In genomic region chr19:29092712-29093552, GRCh38 we compare ENCODE assay signal across 26 cellular contexts.
"Had no signal": no experiment of that assay in that cellular context is flagged by ENCODE, and none has a peak within 500 bp of the region (broad histone marks: within the 10 kb centered on the region; RNA-seq: fewer than 3 reads in every experiment).

No MANE protein-coding gene starts in this region.

- H3K27me3 ChIP-seq: foreskin keratinocyte, right atrium auricular region, spleen, upper lobe of left lung had no signal

- FAIRE-seq: islet of Langerhans, TTC549 had no signal

- H3K4me1 ChIP-seq: foreskin keratinocyte, left ventricle myocardium inferior, right atrium auricular region, spleen, upper lobe of left lung had no signal

- H3K9me3 ChIP-seq: left ventricle myocardium inferior, right atrium auricular region, upper lobe of left lung had no signal

- ATAC-seq: activated CD4-positive, CD25-positive, alpha-beta regulatory T cell treated with anti-CD3 and anti-CD28 coated beads, Interleukin-2, amount 50 U/mL, for 24 hours; activated T-cell treated with anti-CD3 and anti-CD28 coated beads, Interleukin-2, amount 50 U/mL, for 4 hours; activated T-helper 17 cell treated with anti-CD3 and anti-CD28 coated beads, Interleukin-2, amount 50 U/mL, for 72 hours; effector memory CD8-positive, alpha-beta T cell; foreskin keratinocyte had no signal

- DNase-seq: activated CD4-positive, alpha-beta memory T cell treated with anti-CD3 and anti-CD28 coated beads, Interleukin-2, amount 10 ng/mL, durations not matched to agents 7 days and 5 days; activated CD4-positive, alpha-beta T cell treated with anti-CD3 and anti-CD28 coated beads, Interleukin-2, amount 10 ng/mL, durations not matched to agents 24 days and 14 days; activated CD8-positive, alpha-beta memory T cell treated with anti-CD3 and anti-CD28 coated beads, Interleukin-2, amount 50 U/mL, for 48 hours; activated gamma-delta T cell treated with Interleukin-2 at 50 U/mL for 16 hours; activated naive CD4-positive, alpha-beta T cell treated with anti-CD3 and anti-CD28 coated beads, Interleukin-2, amount 50 U/mL, for 16 hours; activated T-cell treated with anti-CD3 and anti-CD28 coated beads, Interleukin-2, amount 50 U/mL, for 4 hours; amygdala; caudate nucleus; cortex of kidney; effector memory CD8-positive, alpha-beta T cell; erythroblast; foreskin keratinocyte; left ventricle myocardium inferior; nucleus accumbens; spleen; stimulated activated CD4-positive, alpha-beta T cell treated with anti-CD3 and anti-CD28 coated beads, Interleukin-2, amount 100 ng/mL, for 48 hours; stimulated activated naive CD4-positive, alpha-beta T cell treated with Interleukin-2 at 50 U/mL for 16 hours; T-helper 1 cell had no signal

- H3K36me3 ChIP-seq: left ventricle myocardium inferior, right atrium auricular region, spleen, upper lobe of left lung had no signal

- H3K27ac ChIP-seq: foreskin keratinocyte, left ventricle myocardium inferior, right atrium auricular region, spleen, upper lobe of left lung, VCaP had no signal

- H3K4me3 ChIP-seq: left ventricle myocardium inferior, lung, right atrium auricular region, spleen, upper lobe of left lung had no signal
